Comparison of ENCODE assay signal across 35 cellular contexts in the genomic region with DNA sequence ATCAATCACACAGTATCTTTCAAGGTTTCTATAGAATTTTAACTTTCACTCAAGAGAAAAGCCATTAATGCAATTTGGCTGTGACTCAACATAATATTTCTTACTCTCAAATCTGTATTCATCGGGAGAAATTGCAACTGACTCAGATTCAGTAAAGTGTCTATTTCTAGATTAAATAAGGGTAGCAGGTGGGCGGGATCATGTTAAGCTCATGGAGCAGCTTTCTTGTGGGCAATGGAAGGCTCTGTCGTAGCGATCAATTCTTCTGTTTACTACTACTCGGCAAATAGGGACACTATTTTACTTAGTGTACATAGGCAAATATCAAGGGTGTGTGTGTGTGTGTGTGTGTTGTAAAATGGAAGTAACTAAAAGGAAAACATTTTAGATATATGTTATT.
"Had no signal": no experiment of that assay in that cellular context is flagged by ENCODE, and none has a peak within 500 bp of the region (broad histone marks: within the 10 kb centered on the region; RNA-seq: fewer than 3 reads in every experiment).

No MANE protein-coding gene starts in this region.

- H3K36me3 Mint-ChIP-seq: activated CD4-positive, alpha-beta memory T cell treated with anti-CD3 and anti-CD28 coated beads for 36 hours; activated naive CD4-positive, alpha-beta T cell treated with anti-CD3 and anti-CD28 coated beads, Interleukin-2, amount 50 U/mL, for 72 hours; activated naive CD8-positive, alpha-beta T cell treated with anti-CD3 and anti-CD28 coated beads for 36 hours had no signal

- H3K4me1 Mint-ChIP-seq: activated B cell treated with CpG ODN at 0.5 μM for 24 hours; activated CD4-positive, alpha-beta T cell treated with anti-CD3 and anti-CD28 coated beads, Interleukin-2, amount 10 ng/mL, durations not matched to agents 24 days and 14 days; activated naive CD8-positive, alpha-beta T cell treated with anti-CD3 and anti-CD28 coated beads for 36 hours; activated T-helper 17 cell treated with anti-CD3 and anti-CD28 coated beads, Interleukin-2, amount 50 U/mL, for 72 hours had no signal

- H3K4me1 ChIP-seq: adrenal gland, body of pancreas, breast epithelium had no signal

- H3K27ac ChIP-seq: adrenal gland, body of pancreas, brain microvascular endothelial cell, breast epithelium, VCaP had no signal

- H3K9me3 Mint-ChIP-seq: activated B cell treated with CpG ODN at 0.5 μM for 24 hours; activated CD4-positive, alpha-beta T cell treated with anti-CD3 and anti-CD28 coated beads, Interleukin-2, amount 10 ng/mL, durations not matched to agents 24 days and 14 days; activated CD8-positive, alpha-beta T cell treated with anti-CD3 and anti-CD28 coated beads for 36 hours; activated naive CD8-positive, alpha-beta T cell treated with anti-CD3 and anti-CD28 coated beads for 36 hours had no signal

- H3K36me3 ChIP-seq: adrenal gland, brain microvascular endothelial cell, breast epithelium had no signal

- H3K4me3 ChIP-seq: adrenal gland, body of pancreas, breast epithelium had no signal

- DNase-seq: activated B cell treated with CpG ODN at 0.5 μM for 24 hours; activated CD4-positive, alpha-beta memory T cell treated with anti-CD3 and anti-CD28 coated beads for 36 hours; activated CD4-positive, alpha-beta T cell treated with anti-CD3 and anti-CD28 coated beads for 4 hours; activated CD4-positive, alpha-beta T cell treated with anti-CD3 and anti-CD28 coated beads, Interleukin-2, amount 10 ng/mL, durations not matched to agents 24 days and 14 days; activated CD4-positive, alpha-beta T cell treated with anti-CD3 and anti-CD28 coated beads, Interleukin-2, amount 50 U/mL, for 1 hour; activated CD4-positive, alpha-beta T cell treated with anti-CD3 and anti-CD28 coated beads, Interleukin-2, amount 50 U/mL, for 4 hours; activated CD4-positive, CD25-positive, alpha-beta regulatory T cell treated with anti-CD3 and anti-CD28 coated beads, Interleukin-2, amount 50 U/mL, for 72 hours; activated CD8-positive, alpha-beta memory T cell treated with anti-CD3 and anti-CD28 coated beads, Interleukin-2, amount 50 U/mL, for 4 hours; activated CD8-positive, alpha-beta T cell treated with anti-CD3 and anti-CD28 coated beads for 36 hours; activated effector memory CD4-positive, alpha-beta T cell treated with anti-CD3 and anti-CD28 coated beads, Interleukin-2, amount 50 U/mL, for 16 hours; activated gamma-delta T cell treated with Interleukin-2 at 50 U/mL for 16 hours; activated naive CD4-positive, alpha-beta T cell; activated naive CD4-positive, alpha-beta T cell treated with anti-CD3 and anti-CD28 coated beads for 36 hours; activated naive CD4-positive, alpha-beta T cell treated with anti-CD3 and anti-CD28 coated beads, Interleukin-2, amount 50 U/mL, for 16 hours; activated naive CD8-positive, alpha-beta T cell treated with anti-CD3 and anti-CD28 coated beads for 36 hours; activated T-cell treated with anti-CD3 and anti-CD28 coated beads for 4 hours; activated T-cell treated with anti-CD3 and anti-CD28 coated beads, Interleukin-2, amount 50 U/mL, for 1 hour; activated T-cell treated with anti-CD3 and anti-CD28 coated beads, Interleukin-2, amount 50 U/mL, for 4 hours; activated T-cell treated with anti-CD3 and anti-CD28 coated beads, Interleukin-2, amount 50 U/mL, for 72 hours; adrenal gland; amniotic stem cell; aorta; body of pancreas; brain microvascular endothelial cell; central memory CD4-positive, alpha-beta T cell; T-helper 1 cell; T-helper 2 cell; T-helper 9 cell had no signal

- H3K27ac Mint-ChIP-seq: activated B cell treated with CpG ODN at 0.5 μM for 24 hours; activated CD4-positive, alpha-beta memory T cell treated with anti-CD3 and anti-CD28 coated beads for 36 hours; activated CD4-positive, alpha-beta T cell treated with anti-CD3 and anti-CD28 coated beads, Interleukin-2, amount 10 ng/mL, durations not matched to agents 24 days and 14 days; activated CD8-positive, alpha-beta T cell treated with anti-CD3 and anti-CD28 coated beads for 36 hours; activated naive CD4-positive, alpha-beta T cell treated with anti-CD3 and anti-CD28 coated beads for 36 hours; activated naive CD4-positive, alpha-beta T cell treated with anti-CD3 and anti-CD28 coated beads, Interleukin-2, amount 50 U/mL, for 72 hours; activated naive CD8-positive, alpha-beta T cell treated with anti-CD3 and anti-CD28 coated beads for 36 hours; activated T-helper 1 cell treated with anti-CD3 and anti-CD28 coated beads, Interleukin-12 subunit alpha, Interleukin-12 subunit beta, Interleukin-2, Interleukin-4 antibody, amounts not matched to agents 30 ng/mL and 10 ng/mL and 1 ng/mL, durations not matched to agents 14 hours and 24 hours and 36 hours; activated T-helper 17 cell treated with anti-CD3 and anti-CD28 coated beads, Interleukin-2, amount 50 U/mL, for 72 hours; T-helper 1 cell treated with Interleukin-12 subunit alpha and Interleukin-12 subunit beta and Interleukin-4 antibody, amounts not matched to agents 30 μg/mL and 1 μg/mL, for 36 hours; T-helper 2 cell treated with Interferon-gamma antibody and Interleukin-4, amounts not matched to agents 5 μg/mL and 100 μg/mL, for 36 hours had no signal

- H3K4me3 Mint-ChIP-seq: activated B cell treated with CpG ODN at 0.5 μM for 24 hours; activated CD4-positive, alpha-beta memory T cell treated with anti-CD3 and anti-CD28 coated beads for 36 hours; activated CD4-positive, alpha-beta T cell treated with anti-CD3 and anti-CD28 coated beads, Interleukin-2, amount 10 ng/mL, durations not matched to agents 24 days and 14 days; activated CD8-positive, alpha-beta T cell treated with anti-CD3 and anti-CD28 coated beads for 36 hours; activated naive CD4-positive, alpha-beta T cell treated with anti-CD3 and anti-CD28 coated beads for 36 hours; activated naive CD8-positive, alpha-beta T cell treated with anti-CD3 and anti-CD28 coated beads for 36 hours; activated T-cell treated with anti-CD3 and anti-CD28 coated beads, Interleukin-2, amount 50 U/mL, for 4 hours; activated T-cell treated with anti-CD3 and anti-CD28 coated beads, Interleukin-2, amount 50 U/mL, for 72 hours; activated T-helper 1 cell treated with anti-CD3 and anti-CD28 coated beads, Interleukin-12 subunit alpha, Interleukin-12 subunit beta, Interleukin-2, Interleukin-4 antibody, amounts not matched to agents 30 ng/mL and 10 ng/mL and 1 ng/mL, durations not matched to agents 14 hours and 24 hours and 36 hours; activated T-helper 17 cell treated with anti-CD3 and anti-CD28 coated beads, Interleukin-2, amount 50 U/mL, for 72 hours; T-helper 1 cell treated with Interleukin-12 subunit alpha and Interleukin-12 subunit beta and Interleukin-4 antibody, amounts not matched to agents 30 μg/mL and 1 μg/mL, for 36 hours; T-helper 2 cell treated with Interferon-gamma antibody and Interleukin-4, amounts not matched to agents 5 μg/mL and 100 μg/mL, for 36 hours had no signal

- H3K9me3 ChIP-seq: adrenal gland, body of pancreas, breast epithelium had no signal

- ATAC-seq: activated CD8-positive, alpha-beta T cell treated with anti-CD3 and anti-CD28 coated beads for 36 hours; activated naive CD4-positive, alpha-beta T cell treated with anti-CD3 and anti-CD28 coated beads, Interleukin-2, amount 50 U/mL, for 72 hours; activated T-cell treated with anti-CD3 and anti-CD28 coated beads, Interleukin-2, amount 50 U/mL, for 4 hours; activated T-cell treated with anti-CD3 and anti-CD28 coated beads, Interleukin-2, amount 50 U/mL, for 72 hours; activated T-helper 17 cell treated with anti-CD3 and anti-CD28 coated beads, Interleukin-2, amount 50 U/mL, for 72 hours; body of pancreas had no signal

- H3K27me3 ChIP-seq: adrenal gland, body of pancreas, brain microvascular endothelial cell, breast epithelium had no signal
